ENCODE assay signal across 9 cellular contexts in the genomic region with DNA sequence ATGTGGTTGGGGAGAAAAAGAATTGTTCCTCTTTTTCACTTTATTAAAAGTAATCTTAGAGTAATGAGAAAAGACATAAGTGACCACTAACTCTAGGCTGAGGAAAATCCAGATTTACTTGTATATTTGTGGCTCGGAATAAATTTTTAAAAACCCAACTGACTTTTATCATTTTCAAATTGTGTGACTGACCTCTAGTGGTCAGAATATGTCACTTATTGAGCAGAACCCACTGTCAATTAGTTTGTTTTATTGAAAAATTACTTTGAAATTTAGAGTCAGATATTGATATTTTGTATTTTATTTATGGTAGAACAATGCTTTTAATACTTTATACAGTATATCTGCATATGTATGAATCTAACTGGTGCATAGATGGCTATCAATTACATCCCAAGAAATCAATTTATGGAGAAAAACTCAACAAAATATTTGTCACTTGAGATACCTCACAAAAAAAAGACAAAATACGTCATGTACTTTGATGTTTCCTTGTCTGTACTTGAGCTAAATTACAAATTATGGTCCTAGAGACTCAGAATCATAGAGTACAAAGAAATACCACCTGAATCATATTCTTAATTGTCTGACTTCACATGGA.
DNase-seq lines count a peak whose midpoint lies in the region; ATAC-seq and TF ChIP-seq lines count a peak whose summit lies in the region.
"Had no signal": no experiment of that assay in that cellular context is flagged by ENCODE, and none has a peak within 500 bp of the region (broad histone marks: within the 10 kb centered on the region; RNA-seq: fewer than 3 reads in every experiment).

No MANE protein-coding gene starts in this region.

- H3K27me3 Mint-ChIP-seq in brain, result peaks cover 5% of the 10 kb centered on the region

- no peak overlapping the region for H3K18ac ChIP-seq in mesenchymal stem cell (ENCODE audit: low read depth in 1 of 2, low read length in 2 of 2)

- DNase-seq in ELR (ENCODE audit: low read depth) (peak; percentile 23), mesenchymal stem cell (peak; percentile 25), SKM-1 (lab: John Stamatoyannopoulos, UW; ENCODE audit: unreplicated experiment) (no peak), NK-92 (lab: John Stamatoyannopoulos, UW; ENCODE audit: unreplicated experiment) (no peak), MG63 (no peak)

- no peak overlapping the region for H2BK120ac ChIP-seq in mesenchymal stem cell (ENCODE audit: low read depth, low read length)

- H3K4me1 Mint-ChIP-seq in brain, result no peaks in the 10 kb centered on the region

- H4K8ac ChIP-seq in mesenchymal stem cell (ENCODE audit: low read length), result no peak overlapping the region

- H3K23ac ChIP-seq in mesenchymal stem cell (ENCODE audit: low read length in 2 of 2), result no peak overlapping the region

- H4K20me1 ChIP-seq in KMS-11 (ENCODE audit: insufficient read depth), result no peaks in the 10 kb centered on the region

- no peak overlapping the region for H3K4me2 ChIP-seq in KMS-11
- no peak overlapping the region for H3K4me2 ChIP-seq in mesenchymal stem cell (ENCODE audit: low read length, poor library complexity, severe bottlenecking)

- no peak for ATAC-seq in GM21786 (IDR thresholded peaks at IDR 0.05; ENCODE audit: unreplicated experiment)

- no peak overlapping the region for H4K91ac ChIP-seq in mesenchymal stem cell (ENCODE audit: low read length)

- 22% methylated on average over 1 of the region's 2 CpGs for WGBS in mesenchymal stem cell

- H2BK12ac ChIP-seq in mesenchymal stem cell (ENCODE audit: low read length in 2 of 2), result no peak overlapping the region

- H3K4me3 ChIP-seq in KMS-11 (IDR thresholded peaks at IDR 0.05; ENCODE audit: insufficient read depth, low read depth, low read length) (no peak overlapping the region), mesenchymal stem cell (ENCODE audit: insufficient read depth in 1 of 2, low read depth in 1 of 2, low read length in 2 of 2) (no peak overlapping the region), MG63 (no peak overlapping the region)
- H3K4me3 ChIP-seq: SJCRH30 had no signal

- no peaks in the 10 kb centered on the region for H3K36me3 Mint-ChIP-seq in brain

- H3K9ac ChIP-seq in KMS-11, result no peak overlapping the region
- no peak overlapping the region for H3K9ac ChIP-seq in mesenchymal stem cell (ENCODE audit: low read length)

- H3K27ac Mint-ChIP-seq in brain, result no peak overlapping the region

- no peak overlapping the region for H2BK5ac ChIP-seq in mesenchymal stem cell (ENCODE audit: low read depth, low read length, poor library complexity, severe bottlenecking)

- H3K27ac ChIP-seq in KMS-11 (no peak overlapping the region), mesenchymal stem cell (ENCODE audit: low read length, poor library complexity, severe bottlenecking) (no peak overlapping the region)
- H3K27ac ChIP-seq: SJCRH30 had no signal

- H3K79me2 ChIP-seq in KMS-11 (ENCODE audit: insufficient read depth, low read depth), result no peaks in the 10 kb centered on the region

- H3K27me3 ChIP-seq in KMS-11 (ENCODE audit: insufficient read depth, low read depth) (no peaks in the 10 kb centered on the region), mesenchymal stem cell (ENCODE audit: control insufficient read depth in 1 of 2, insufficient read depth in 1 of 2, low read length in 2 of 2) (no peaks in the 10 kb centered on the region), MG63 (no peaks in the 10 kb centered on the region)
- H3K27me3 ChIP-seq: SJCRH30 had no signal

- H2BK15ac ChIP-seq in mesenchymal stem cell (ENCODE audit: low read depth, poor library complexity, severe bottlenecking), result no peak overlapping the region

- H3K4me1 ChIP-seq in KMS-11 (ENCODE audit: low read depth, poor library complexity, severe bottlenecking) (no peaks in the 10 kb centered on the region), mesenchymal stem cell (ENCODE audit: control insufficient read depth, insufficient read depth, low read depth, low read length) (no peaks in the 10 kb centered on the region)
- H3K4me1 ChIP-seq: SJCRH30 had no signal

- H3K4me3 Mint-ChIP-seq in brain, result no peak overlapping the region

- no peaks in the 10 kb centered on the region for H3K9me3 ChIP-seq in mesenchymal stem cell (ENCODE audit: control insufficient read depth, low read length)
- no peaks in the 10 kb centered on the region for H3K9me3 ChIP-seq in MG63
- H3K9me3 ChIP-seq: SJCRH30 had no signal

- no peak overlapping the region for H3K4ac ChIP-seq in mesenchymal stem cell (ENCODE audit: low read depth in 1 of 2, low read length in 2 of 2)

- H2AFZ ChIP-seq in KMS-11 (ENCODE audit: low read depth), result no peak overlapping the region
- H2AFZ ChIP-seq in mesenchymal stem cell (ENCODE audit: low read depth, low read length), result no peak overlapping the region

- peak; percentile 84 for TF ChIP-seq CTCF in KMS-11 (conservative IDR thresholded peaks at IDR 0.05; ENCODE audit: low read depth, low read length)
- TF ChIP-seq CTCF in brain (conservative IDR thresholded peaks at IDR 0.05), result peak; percentile 90 to 93

- no peaks in the 10 kb centered on the region for H3K9me3 Mint-ChIP-seq in brain

- H3K14ac ChIP-seq in mesenchymal stem cell (ENCODE audit: low read length in 2 of 2), result no peak overlapping the region

- no peak overlapping the region for H2AK5ac ChIP-seq in mesenchymal stem cell (ENCODE audit: low read length, severe bottlenecking)

- H3K79me1 ChIP-seq in mesenchymal stem cell (replicated peaks; ENCODE audit: low read length, poor library complexity, severe bottlenecking), result no peaks in the 10 kb centered on the region

- H3K36me3 ChIP-seq in KMS-11 (ENCODE audit: insufficient read depth) (no peaks in the 10 kb centered on the region), mesenchymal stem cell (ENCODE audit: control insufficient read depth in 1 of 2, insufficient read depth in 2 of 2, low read depth in 1 of 2, low read length in 2 of 2) (no peaks in the 10 kb centered on the region), MG63 (no peaks in the 10 kb centered on the region)
- H3K36me3 ChIP-seq: SJCRH30 had no signal

Comparison
In these comparisons a context has a peak if more than half of its experiments do, and no peak if none do; other contexts are left out.
1. DNase-seq: peak in ELR (single experiment) and mesenchymal stem cell (single experiment); none in SKM-1 (single experiment), NK-92 (single experiment) and MG63 (single experiment).